9 cellular contexts compared by ENCODE assay signal in genomic region chr11:35166369-35167360, GRCh38. TPM values are rescaled to one million over a fixed set of nuclear protein-coding genes. Genes with fewer than 3 reads are reported as not detected.
DNase-seq lines count a peak whose midpoint lies in the region; FAIRE-seq and TF ChIP-seq lines count a peak whose summit lies in the region.
"Had no signal": no experiment of that assay in that cellular context is flagged by ENCODE, and none has a peak within 500 bp of the region (broad histone marks: within the 10 kb centered on the region; RNA-seq: fewer than 3 reads in every experiment).

No MANE protein-coding gene starts in this region.

- intact Hi-C loops in Caco-2 (cut with micrococcal nuclease; ENCODE audit: unreplicated experiment), result no loop called here

- H3K27me3 Mint-ChIP-seq in Caco-2 (ENCODE audit: insufficient read depth, unreplicated experiment), result no peaks in the 10 kb centered on the region

- dilution Hi-C loops in keratinocyte (cut with MboI; ENCODE audit: extremely low pct_ligation_motif_present, low sequenced_read_pairs), result no loop called here

- no peaks in the 10 kb centered on the region for H3K9me3 Mint-ChIP-seq in Caco-2 (ENCODE audit: unreplicated experiment)

- peaks cover 3% of the 10 kb centered on the region for H4K20me1 ChIP-seq in keratinocyte (ENCODE audit: control insufficient read depth, extremely low read depth, insufficient read depth, low read length)

- peak; percentile 74 for DNase-seq in activated effector memory CD4-positive, alpha-beta T cell treated with anti-CD3 and anti-CD28 coated beads, Interleukin-2, amount 50 U/mL, for 16 hours
- no peak for DNase-seq in activated effector memory CD4-positive, alpha-beta T cell treated with Interleukin-2 at 50 U/mL for 16 hours
- DNase-seq in HL-60 (ENCODE audit: low read depth in 1 of 2, low spot score in 1 of 2) (no peak), adipocyte (ENCODE audit: low read depth) (peak; percentile 94), keratinocyte (ENCODE audit: low read depth, low spot score) (peak; percentile 67), substantia nigra (lab: John Stamatoyannopoulos, UW) (peak in 45 of 49 donors; percentile 7 to 87 (median 56)), NCI-H1930 (lab: John Stamatoyannopoulos, UW) (no peak), Caco-2 (no peak)

- no TSS peak for BruUV-seq in Caco-2 (replicated peaks; lab: Mats Ljungman, UMichigan)

- peaks cover 2% of the 10 kb centered on the region for H3K9me1 ChIP-seq in keratinocyte (ENCODE audit: control insufficient read depth, extremely low read depth, insufficient read depth, low read length)

- H3K27ac Mint-ChIP-seq in Caco-2 (ENCODE audit: unreplicated experiment), result no peak overlapping the region

- H3K9ac ChIP-seq in adipocyte (ENCODE audit: low read length) (peak overlapping the region; percentile 85), keratinocyte (ENCODE audit: control insufficient read depth, extremely low read depth, insufficient read depth, low read length) (peak overlapping the region; percentile 61)

- H3K4me3 ChIP-seq in HL-60 (replicated peaks; ENCODE audit: insufficient read depth, low read length) (no peak overlapping the region), adipocyte (ENCODE audit: low read length) (peak overlapping the region; percentile 55), keratinocyte (ENCODE audit: control insufficient read depth in 2 of 3, extremely low read depth in 1 of 3, insufficient read depth in 2 of 3, low read depth in 1 of 3, low read length in 3 of 3) (peak overlapping the region in 2 of 3 experiments; percentile 22 to 48), Caco-2 (ENCODE audit: low read depth, low read length) (no peak overlapping the region)

- H3K36me3 ChIP-seq in adipocyte (ENCODE audit: control insufficient read depth, insufficient read depth, low read length, severe bottlenecking), result no peaks in the 10 kb centered on the region
- H3K36me3 ChIP-seq in keratinocyte (ENCODE audit: control insufficient read depth in 2 of 2, extremely low read depth in 1 of 2, insufficient read depth in 2 of 2, low read length in 2 of 2), result peaks cover 13 to 39% of the 10 kb centered on the region in 2 experiments
- no peaks in the 10 kb centered on the region; the same call in 1 of the 2 replicates for H3K36me3 ChIP-seq in Caco-2 (ENCODE audit: control insufficient read depth, insufficient read depth, low read length)

- H3K27me3 ChIP-seq in HL-60 (ENCODE audit: insufficient read depth, poor library complexity, severe bottlenecking) (no peaks in the 10 kb centered on the region), adipocyte (replicated peaks; ENCODE audit: control insufficient read depth, insufficient read depth, low read length) (no peaks in the 10 kb centered on the region), keratinocyte (ENCODE audit: control insufficient read depth, extremely low read depth, insufficient read depth, low read length) (no peaks in the 10 kb centered on the region), Caco-2 (replicated peaks; ENCODE audit: control insufficient read depth, insufficient read depth, low read length) (no peaks in the 10 kb centered on the region)

- H3K36me3 Mint-ChIP-seq in Caco-2 (ENCODE audit: insufficient read depth, unreplicated experiment), result no peaks in the 10 kb centered on the region

- TF ChIP-seq CTCF in HL-60 (IDR thresholded peaks at IDR 0.05; ENCODE audit: insufficient read depth, low read length) (no peak), keratinocyte (optimal IDR thresholded peaks at IDR 0.05 in 1 of 3, IDR thresholded peaks at IDR 0.05 in 1 of 3, conservative IDR thresholded peaks at IDR 0.05 in 1 of 3; ENCODE audit: extremely low read depth in 1 of 3, insufficient read depth in 2 of 3, low read length in 3 of 3) (peak in 1 of 3 experiments; percentile 4), Caco-2 (IDR thresholded peaks at IDR 0.05; ENCODE audit: insufficient read depth in 1 of 2, low read depth in 1 of 2, low read length in 1 of 2, severe bottlenecking in 1 of 2, unreplicated experiment in 1 of 2) (no peak)

- H3K27ac ChIP-seq in HL-60 (replicated peaks) (peak overlapping the region; percentile 53), keratinocyte (ENCODE audit: control insufficient read depth, insufficient read depth, low read length) (peak overlapping the region; percentile 87), substantia nigra (ENCODE audit: low read depth, low read length, poor library complexity, severe bottlenecking) (peak overlapping the region; percentile 29)

- H3K4me1 Mint-ChIP-seq in Caco-2 (ENCODE audit: low read depth, unreplicated experiment), result no peaks in the 10 kb centered on the region

- POLR2A ChIA-PET in Caco-2 (lab: Charles Lee), result no interaction called here

- H2AFZ ChIP-seq in keratinocyte (ENCODE audit: control insufficient read depth, low read length), result no peak overlapping the region

- H3K4me1 ChIP-seq in adipocyte (ENCODE audit: control insufficient read depth, insufficient read depth, low read length) (peaks cover 100% of the 10 kb centered on the region), keratinocyte (ENCODE audit: control insufficient read depth, extremely low read depth, insufficient read depth, low read length) (peaks cover 96% of the 10 kb centered on the region), Caco-2 (peaks cover 24% of the 10 kb centered on the region)

- no peak overlapping the region for H3K4me3 Mint-ChIP-seq in Caco-2 (ENCODE audit: unreplicated experiment)

- peaks cover 95% of the 10 kb centered on the region for H3K79me2 ChIP-seq in keratinocyte (ENCODE audit: control insufficient read depth, insufficient read depth, low read length)

- H3K4me2 ChIP-seq in keratinocyte (ENCODE audit: control insufficient read depth, extremely low read depth, insufficient read depth, low read depth, low read length), result peak overlapping the region; percentile 81

- peak; percentile 78 for FAIRE-seq in keratinocyte (lab: Jason Lieb, UNC)
- FAIRE-seq: G401.6 had no signal

- CTCF ChIA-PET in Caco-2 (lab: Charles Lee), result no interaction called here

- H3K9me3 ChIP-seq in adipocyte (ENCODE audit: control insufficient read depth, low read length) (no peaks in the 10 kb centered on the region), keratinocyte (ENCODE audit: control insufficient read depth, low read depth, low read length) (no peaks in the 10 kb centered on the region), Caco-2 (no peaks in the 10 kb centered on the region; the same call in 1 of the 2 replicates)

RNA-seq across cellular contexts. Expression of gene CD44, which starts 27.7 kb away (rescaled TPM):
- polyA plus RNA-seq in keratinocyte, result 1,621 to 2,271 TPM (median 2,038 TPM) in 3 replicates
- polyA plus RNA-seq in keratinocyte (2011; ENCODE audit: low read depth), result 1,899 TPM
- polyA plus RNA-seq in keratinocyte (2011; cell fraction: cytosol; rRNA removed), result 704 and 1,157 TPM in 2 replicates
- 3,164 and 3,631 TPM in 2 replicates for polyA plus RNA-seq in keratinocyte (2011; cell fraction: nucleus; rRNA removed)
- polyA plus RNA-seq in keratinocyte (2012; ENCODE audit: low replicate concordance), result 637 and 1,345 TPM in 2 replicates
- polyA minus RNA-seq in keratinocyte, result 1,693 to 2,971 TPM (median 2,836 TPM) in 3 replicates
- 1,343 TPM for polyA minus RNA-seq in keratinocyte (2011; cell fraction: cytosol; rRNA and poly(A)+ RNA removed)
- 2,671 and 5,354 TPM in 2 replicates for polyA minus RNA-seq in keratinocyte (2011; cell fraction: nucleus; rRNA and poly(A)+ RNA removed)
- total RNA-seq in Caco-2 (2022), result 50.4 and 61.4 TPM in 2 replicates

Comparison
In these comparisons a context has a peak if more than half of its experiments do, and no peak if none do; other contexts are left out.
1. DNase-seq: peak in activated effector memory CD4-positive, alpha-beta T cell treated with anti-CD3 and anti-CD28 coated beads, Interleukin-2, amount 50 U/mL, for 16 hours (single experiment), adipocyte (single experiment), keratinocyte (single experiment) and substantia nigra (45 of 49); none in activated effector memory CD4-positive, alpha-beta T cell treated with Interleukin-2 at 50 U/mL for 16 hours (single experiment), HL-60 (0 of 2), NCI-H1930 (0 of 2) and Caco-2 (0 of 2).
2. H3K27ac ChIP-seq: peak in every context shown above with its lines; median percentile 87 in keratinocyte; 53 in HL-60; 29 in substantia nigra.
3. H3K4me3 ChIP-seq: peak in adipocyte (single experiment) and keratinocyte (2 of 3); none in HL-60 (single experiment) and Caco-2 (single experiment).